In the genomic region with DNA sequence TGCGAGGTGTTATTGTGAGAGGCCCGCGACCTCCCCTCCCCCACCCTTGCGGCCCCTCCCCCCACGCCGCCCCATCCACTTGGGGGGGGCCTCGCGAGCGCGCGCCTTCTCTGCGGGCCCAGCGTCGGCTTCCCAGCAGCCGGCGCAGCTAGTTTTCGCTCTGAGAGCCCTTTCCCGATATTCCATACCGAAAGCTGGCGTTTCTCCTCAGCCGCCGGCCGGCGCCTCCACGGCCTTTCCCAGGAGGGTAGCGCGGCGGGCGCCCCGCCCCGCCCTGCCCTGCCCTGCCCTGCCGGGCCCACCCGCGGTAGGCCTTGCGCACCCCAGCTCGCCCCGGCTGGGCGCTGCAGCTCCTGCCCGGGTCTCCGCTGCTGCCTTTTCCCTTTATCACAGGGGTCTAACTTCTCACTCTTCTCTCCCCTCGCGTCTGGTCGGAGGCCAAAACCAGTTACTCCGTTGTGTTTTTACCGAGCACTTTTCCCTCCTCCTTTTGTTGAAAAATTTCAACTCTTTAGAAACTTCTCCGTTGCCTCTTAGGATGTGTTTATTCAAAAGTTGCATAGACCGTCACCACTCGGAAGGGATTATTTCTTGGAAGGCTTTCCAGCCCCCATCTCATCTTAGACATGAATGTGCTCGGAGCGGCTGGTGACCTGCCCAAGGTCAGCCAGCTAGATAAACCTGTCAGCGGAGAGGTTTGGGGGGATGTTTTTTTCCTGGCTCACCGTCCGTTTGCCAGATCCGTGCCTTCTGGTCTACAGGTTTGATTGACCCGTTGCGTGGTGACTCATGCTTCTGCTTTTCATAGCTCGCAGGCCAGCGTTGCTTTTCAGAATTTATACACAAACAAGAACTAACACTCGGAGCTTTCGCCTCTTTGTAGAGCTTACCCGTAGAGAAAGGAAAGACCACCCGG, we compare ENCODE assay signal across 8 cellular contexts. TPM values are rescaled to one million over a fixed set of nuclear protein-coding genes. Genes with fewer than 3 reads are reported as not detected.
A peak's percentile ranks its signal among the peaks of the same experiment; 100 is the strongest.
DNase-seq lines count a peak whose midpoint lies in the region; ATAC-seq and TF ChIP-seq lines count a peak whose summit lies in the region.

No MANE protein-coding gene starts in this region.

- no peak for TF ChIP-seq CTCF in GM13976 (IDR thresholded peaks at IDR 0.05; ENCODE audit: borderline replicate concordance, control extremely low read depth, extremely low read depth, insufficient read depth, missing control alignments)

- peak overlapping the region; percentile 92 for H3K9ac ChIP-seq in endocrine pancreas (ENCODE audit: control insufficient read depth, insufficient read depth, low read length)

- H3K27me3 ChIP-seq in endocrine pancreas (ENCODE audit: control insufficient read depth, insufficient read depth, low read length): no peaks in the 10 kb centered on the region

- ATAC-seq in HG02759 (IDR thresholded peaks at IDR 0.05; ENCODE audit: unreplicated experiment): peak; percentile 56
- ATAC-seq in stimulated activated naive CD8-positive, alpha-beta T cell treated with anti-CD3 and anti-CD28 coated beads, Interleukin-15, Interleukin-2, amounts not matched to agents 100 U/mL and 50 U/mL, for 24 hours: peak; percentile 69

- H3K9me3 ChIP-seq in endocrine pancreas (ENCODE audit: control insufficient read depth, low read length): no peaks in the 10 kb centered on the region

- H3K4me1 ChIP-seq in endocrine pancreas (ENCODE audit: control insufficient read depth, insufficient read depth, low read length): peaks cover 6% of the 10 kb centered on the region

- DNase-seq in 8988T (peak; percentile 53), GM13976 (ENCODE audit: low spot score) (peak; percentile 71), NAMALWA (ENCODE audit: low spot score) (peak; percentile 70), lung microvascular endothelial cell (ENCODE audit: low read depth in 2 of 2) (peak; percentile 84 to 91)
- DNase-seq in activated CD4-positive, alpha-beta T cell treated with anti-CD3 and anti-CD28 coated beads, Interleukin-2, amount 50 U/mL, for 1 hour: peak; percentile 21
- DNase-seq in stimulated activated naive CD8-positive, alpha-beta T cell treated with anti-CD3 and anti-CD28 coated beads, Interleukin-15, Interleukin-2, amounts not matched to agents 100 U/mL and 50 U/mL, for 24 hours: peak; percentile 38

- peak overlapping the region; percentile 76 for H3K4me3 ChIP-seq in endocrine pancreas (ENCODE audit: control insufficient read depth, insufficient read depth, low read length)

- no peaks in the 10 kb centered on the region for H3K36me3 ChIP-seq in endocrine pancreas (ENCODE audit: control insufficient read depth, insufficient read depth, low read length)

- in situ Hi-C loops in GM13976 (cut with MboI; ENCODE audit: low sequenced_read_pairs, unreplicated experiment): no loop called here

RNA-seq across cellular contexts. Expression of a gene that starts 0.6 kb away (rescaled TPM):
- 141 and 188 TPM in 2 replicates for total RNA-seq in lung microvascular endothelial cell

RNA-seq across cellular contexts. Expression of a gene that starts 33.8 kb away (rescaled TPM):
- 7.2 and 8.9 TPM in 2 replicates for total RNA-seq in lung microvascular endothelial cell

RNA-seq across cellular contexts. Expression of a gene that starts 46.5 kb away (rescaled TPM):
- 6.1 and 6.3 TPM in 2 replicates for total RNA-seq in lung microvascular endothelial cell

RNA-seq across cellular contexts. Expression of a gene that starts 54.4 kb away (rescaled TPM):
- total RNA-seq in lung microvascular endothelial cell: 7.3 and 9.2 TPM in 2 replicates

Comparison
In these comparisons a context has a peak if more than half of its experiments do, and no peak if none do; other contexts are left out.
1. Peak in every context shown above with its lines: DNase-seq, ATAC-seq and H3K4me3 ChIP-seq.
2. DNase-seq: peak in every context shown above with its lines; median percentile 88 in lung microvascular endothelial cell; 71 in GM13976; 70 in NAMALWA; 53 in 8988T; 38 in stimulated activated naive CD8-positive, alpha-beta T cell treated with anti-CD3 and anti-CD28 coated beads, Interleukin-15, Interleukin-2, amounts not matched to agents 100 U/mL and 50 U/mL, for 24 hours; 21 in activated CD4-positive, alpha-beta T cell treated with anti-CD3 and anti-CD28 coated beads, Interleukin-2, amount 50 U/mL, for 1 hour.